ENCODE assay signal across 26 cellular contexts in genomic region chr4:73831569-73831968, GRCh38. TPM values are rescaled to one million over a fixed set of nuclear protein-coding genes. Genes with fewer than 3 reads are reported as not detected.
"Had no signal": no experiment of that assay in that cellular context is flagged by ENCODE, and none has a peak within 500 bp of the region (broad histone marks: within the 10 kb centered on the region; RNA-seq: fewer than 3 reads in every experiment).

No MANE protein-coding gene starts in this region.

- ATAC-seq: activated T-cell treated with anti-CD3 and anti-CD28 coated beads, Interleukin-2, amount 50 U/mL, for 72 hours; esophagus mucosa; left lung; pancreas; stimulated activated naive CD8-positive, alpha-beta T cell treated with anti-CD3 and anti-CD28 coated beads, Interleukin-15, Interleukin-2, amounts not matched to agents 100 U/mL and 50 U/mL, for 24 hours had no signal

- DNase-seq: activated CD4-positive, alpha-beta T cell treated with anti-CD3 and anti-CD28 coated beads, Interleukin-2, amount 50 U/mL, for 1 hour; activated CD4-positive, CD25-positive, alpha-beta regulatory T cell treated with anti-CD3 and anti-CD28 coated beads, Interleukin-2, amount 50 U/mL, for 72 hours; activated CD8-positive, alpha-beta memory T cell treated with anti-CD3 and anti-CD28 coated beads for 24 hours; activated effector memory CD4-positive, alpha-beta T cell treated with anti-CD3 and anti-CD28 coated beads, Interleukin-2, amount 50 U/mL, for 16 hours; activated naive CD4-positive, alpha-beta T cell treated with anti-CD3 and anti-CD28 coated beads, Interleukin-2, amount 50 U/mL, for 16 hours; activated T-cell treated with anti-CD3 and anti-CD28 coated beads, Interleukin-2, amount 50 U/mL, for 72 hours; aorta; effector CD8-positive, alpha-beta T cell; foreskin fibroblast; glutamatergic neuron; hypothalamus; kidney; left lung; naive B cell; pancreas; stimulated activated naive CD8-positive, alpha-beta T cell treated with anti-CD3 and anti-CD28 coated beads, Interleukin-15, Interleukin-2, amounts not matched to agents 100 U/mL and 50 U/mL, for 24 hours; substantia nigra; tibial artery had no signal

- H3K36me3 ChIP-seq: left lung, pancreas, tibial artery had no signal

- H3K27me3 ChIP-seq: pancreas had no signal

- H3K9me3 ChIP-seq: pancreas, tibial artery had no signal

- H3K27ac ChIP-seq: left lung, neural progenitor cell, pancreas, tibial artery, VCaP had no signal

- H3K4me3 ChIP-seq: left lung, neural progenitor cell, pancreas, tibial artery had no signal

- H3K4me1 ChIP-seq: neural progenitor cell, pancreas had no signal

RNA-seq across cellular contexts. Expression of gene CXCL6, which starts 4.9 kb away (rescaled TPM):
- total RNA-seq: activated T-cell treated with anti-CD3 and anti-CD28 coated beads, Interleukin-2, amount 50 U/mL, for 72 hours; chondrocyte; mononuclear cell; skeletal muscle tissue; T-helper 1 cell treated with Interleukin-12 subunit alpha and Interleukin-12 subunit beta and Interleukin-4 antibody, amounts not matched to agents 30 ng/mL and 1 ng/mL, for 36 hours had no signal

RNA-seq across cellular contexts. Expression of gene PF4V1, which starts 21.5 kb away (rescaled TPM):
- total RNA-seq: activated T-cell treated with anti-CD3 and anti-CD28 coated beads, Interleukin-2, amount 50 U/mL, for 72 hours; chondrocyte; esophagus mucosa; left lung; skeletal muscle tissue; T-helper 1 cell treated with Interleukin-12 subunit alpha and Interleukin-12 subunit beta and Interleukin-4 antibody, amounts not matched to agents 30 ng/mL and 1 ng/mL, for 36 hours; urinary bladder had no signal

RNA-seq across cellular contexts. Expression of gene CXCL1, which starts 37.6 kb away (rescaled TPM):
- total RNA-seq: activated T-cell treated with anti-CD3 and anti-CD28 coated beads, Interleukin-2, amount 50 U/mL, for 72 hours; T-helper 1 cell treated with Interleukin-12 subunit alpha and Interleukin-12 subunit beta and Interleukin-4 antibody, amounts not matched to agents 30 ng/mL and 1 ng/mL, for 36 hours had no signal
